ENCODE assay signal across 10 cellular contexts in genomic region chr1:41021526-41022308, GRCh38. TPM values are rescaled to one million over a fixed set of nuclear protein-coding genes. Genes with fewer than 3 reads are reported as not detected.
DNase-seq lines count a peak whose midpoint lies in the region; ATAC-seq, FAIRE-seq and TF ChIP-seq lines count a peak whose summit lies in the region.
"Had no signal": no experiment of that assay in that cellular context is flagged by ENCODE, and none has a peak within 500 bp of the region (broad histone marks: within the 10 kb centered on the region; RNA-seq: fewer than 3 reads in every experiment).

SLFNL1 (minus strand) TSS chr1:41021725; CDS start chr1:41020660, 1,065 bp downstream.

- no peaks in the 10 kb centered on the region for H3K9me3 ChIP-seq in A673 (ENCODE audit: low read depth, low read length, poor library complexity, severe bottlenecking)

- H3K4me1 ChIP-seq in A673 (ENCODE audit: insufficient read depth, low read length, poor library complexity, severe bottlenecking) = no peaks in the 10 kb centered on the region

- H3K27me3 Mint-ChIP-seq in natural killer cell (ENCODE audit: low read depth in 2 of 2) = no peaks in the 10 kb centered on the region
- H3K27me3 Mint-ChIP-seq: naive B cell had no signal

- CTCF ChIA-PET in A673 (lab: Charles Lee) = no interaction called here

- no peak within 1 kb of the TSS for H3K4me3 Mint-ChIP-seq in natural killer cell
- H3K4me3 Mint-ChIP-seq: naive B cell had no signal

- TF ChIP-seq CTCF in A673 (conservative IDR thresholded peaks at IDR 0.05; ENCODE audit: low read depth, low read length) (no peak), WI38 (IDR thresholded peaks at IDR 0.05; ENCODE audit: low read depth, low read length) (peak; percentile 43; the same call in 1 of the 2 replicates), natural killer cell (IDR thresholded peaks at IDR 0.05) (no peak)

- POLR2A ChIA-PET in A673 (lab: Charles Lee; ENCODE audit: low non-redundant PET) = no interaction called here

- H3K36me3 Mint-ChIP-seq in natural killer cell = no peaks in the 10 kb centered on the region

- peaks cover 5 to 19% of the 10 kb centered on the region in 2 donors for H3K4me1 Mint-ChIP-seq in natural killer cell

- peak within 1 kb of the TSS; percentile 46 for H3K27ac ChIP-seq in A673 (ENCODE audit: low read depth, low read length, poor library complexity, severe bottlenecking)

- H3K9me3 Mint-ChIP-seq in natural killer cell = no peaks in the 10 kb centered on the region
- H3K9me3 Mint-ChIP-seq: naive B cell had no signal

- no peak within 1 kb of the TSS for H3K27ac Mint-ChIP-seq in natural killer cell

- in situ Hi-C loops in G401 (cut with HindIII; ENCODE audit: low sequenced_read_pairs) = no loop called here

- ATAC-seq in GM21737 (IDR thresholded peaks at IDR 0.05; ENCODE audit: unreplicated experiment) (no peak), natural killer cell (no peak)

- DNase-seq in A673 (ENCODE audit: low spot score) = no peak
- peak; percentile 35 for DNase-seq in G401 (ENCODE audit: low spot score)
- DNase-seq in hepatic stellate cell (ENCODE audit: low spot score) = peak; percentile 65
- no peak for DNase-seq in RCC 7860 (ENCODE audit: low spot score)
- no peak for DNase-seq in natural killer cell
- DNase-seq in Kasumi-1 (lab: John Stamatoyannopoulos, UW) = no peak
- DNase-seq: GF-D8, naive B cell had no signal

- FAIRE-seq in RCC 7860 (lab: Jason Lieb, UNC) = no peak

- no TSS peak for BruUV-seq in A673 (replicated peaks; lab: Mats Ljungman, UMichigan)

- no peaks in the 10 kb centered on the region for H3K27me3 ChIP-seq in A673 (replicated peaks; ENCODE audit: insufficient read depth, low read depth, low read length, poor library complexity)

- intact Hi-C loops in A673 (cut with micrococcal nuclease; ENCODE audit: unreplicated experiment) (no loop called here), natural killer cell (cut with micrococcal nuclease) (no loop called here)

- H3K4me3 ChIP-seq in A673 (ENCODE audit: low read depth, low read length, poor library complexity, severe bottlenecking) (no peak within 1 kb of the TSS), WI38 (ENCODE audit: low read depth, low read length) (no peak within 1 kb of the TSS)

- H3K36me3 ChIP-seq in A673 (ENCODE audit: insufficient read depth, low read length, poor library complexity, severe bottlenecking) = peaks cover 13% of the 10 kb centered on the region

RNA-seq across cellular contexts. Expression of gene SLFNL1, which starts in this region (rescaled TPM):
- total RNA-seq in A673 (2021) (0.37 and 0.39 TPM in 2 replicates), natural killer cell (under 1 TPM; 0.09 to 0.18 (median 0.09) TPM)
- total RNA-seq in G401 (2014; rRNA removed; shearing (Covaris generic)) = 0.03 and 0.12 TPM in 2 replicates

Comparison
In these comparisons a context has a peak if more than half of its experiments do, and no peak if none do; other contexts are left out.
1. Peak in DNase-seq in G401; RNA of the gene not detected or under 1 TPM.